In the genomic region with DNA sequence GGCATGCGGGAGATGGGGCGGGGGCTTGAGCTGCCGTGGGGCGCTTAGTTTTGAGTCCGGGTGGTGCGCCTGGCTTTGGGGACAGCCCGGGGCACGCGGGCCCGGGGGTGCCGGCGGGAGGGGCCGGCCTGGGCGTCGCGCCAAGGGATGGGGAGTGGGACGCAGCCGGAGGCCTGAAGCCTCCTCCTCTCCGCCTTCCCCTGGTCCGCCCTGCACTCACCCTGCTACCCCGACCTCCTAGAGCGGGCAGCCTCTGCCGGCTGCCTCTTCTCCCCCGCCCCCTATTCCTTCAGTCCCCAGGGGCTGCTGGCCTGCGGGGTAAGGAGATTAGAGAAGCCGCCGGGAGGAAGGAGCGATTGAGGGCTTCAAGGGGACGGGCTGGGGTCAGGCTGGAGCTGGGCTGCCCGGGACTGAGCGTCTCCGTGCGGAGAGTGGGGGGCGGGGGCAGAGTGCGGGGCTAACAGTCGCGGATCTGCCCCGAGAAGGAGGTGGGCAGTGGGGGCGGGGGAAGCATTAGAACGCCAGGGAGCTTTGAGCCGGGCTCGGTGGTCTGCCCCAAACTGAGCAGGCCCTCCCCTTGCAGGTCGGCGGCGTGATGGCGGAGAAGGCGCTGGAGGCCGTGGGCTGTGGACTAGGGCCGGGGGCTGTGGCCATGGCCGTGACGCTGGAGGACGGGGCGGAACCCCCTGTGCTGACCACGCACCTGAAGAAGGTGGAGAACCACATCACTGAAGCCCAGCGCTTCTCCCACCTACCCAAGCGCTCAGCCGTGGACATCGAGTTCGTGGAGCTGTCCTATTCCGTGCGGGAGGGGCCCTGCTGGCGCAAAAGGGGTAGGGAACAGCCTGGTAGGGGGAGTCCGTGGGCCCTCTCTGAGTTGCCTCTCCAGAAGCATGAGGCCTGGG, we compare ENCODE assay signal across 8 cellular contexts. TPM values are rescaled to one million over a fixed set of nuclear protein-coding genes. Genes with fewer than 3 reads are reported as not detected.
DNase-seq lines count a peak whose midpoint lies in the region; ATAC-seq, FAIRE-seq and TF ChIP-seq lines count a peak whose summit lies in the region.

No MANE protein-coding gene starts in this region.

- peak; percentile 40 for ATAC-seq in activated B cell treated with CpG ODN at 0.5 μM for 24 hours (ENCODE audit: low read depth)
- peak; percentile 39 for ATAC-seq in stimulated activated memory B cell treated with anti-CD40 and anti-IgM and Interleukin-4, amounts not matched to agents 10 μg/mL and 1 μg/mL and 100 μg/mL, for 72 hours

- POLR2A ChIA-PET in activated B cell treated with CpG ODN at 0.5 μM for 24 hours (lab: Charles Lee), result interaction anchor here (1.6 to 4.3 kb wide), 2 partner anchors 19 to 55 kb away, joined by 5 to 13 read pairs; a partner anchor contains a TSS

- TF ChIP-seq POLR2A in GM12892 (IDR thresholded peaks at IDR 0.05; ENCODE audit: low read depth, low read length), result no peak

- H3K4me3 ChIP-seq in iPS-11a (ENCODE audit: low read depth, low read length), result peak overlapping the region; percentile 53

- H3K27ac Mint-ChIP-seq in activated B cell treated with CpG ODN at 0.5 μM for 24 hours, result no peak overlapping the region
- no peak overlapping the region for H3K27ac Mint-ChIP-seq in stimulated activated memory B cell treated with anti-CD40 and anti-IgM and Interleukin-4, amounts not matched to agents 10 μg/mL and 1 μg/mL and 100 μg/mL, for 72 hours

- CTCF ChIA-PET in activated B cell treated with CpG ODN at 0.5 μM for 24 hours (lab: Charles Lee), result interaction anchor here (1.2 kb wide), 1 partner anchor 172 kb away, joined by 3 read pairs; no protein-coding TSS in a partner anchor

- no peaks in the 10 kb centered on the region for H3K9me3 Mint-ChIP-seq in activated B cell treated with CpG ODN at 0.5 μM for 24 hours
- no peaks in the 10 kb centered on the region for H3K9me3 Mint-ChIP-seq in stimulated activated memory B cell treated with anti-CD40 and anti-IgM and Interleukin-4, amounts not matched to agents 10 μg/mL and 1 μg/mL and 100 μg/mL, for 72 hours

- FAIRE-seq in GM12892 (lab: Jason Lieb, UNC), result no peak

- H3K4me3 Mint-ChIP-seq in activated B cell treated with CpG ODN at 0.5 μM for 24 hours, result peak overlapping the region; percentile 60
- H3K4me3 Mint-ChIP-seq in stimulated activated memory B cell treated with anti-CD40 and anti-IgM and Interleukin-4, amounts not matched to agents 10 μg/mL and 1 μg/mL and 100 μg/mL, for 72 hours, result peak overlapping the region; percentile 57

- peaks cover 57% of the 10 kb centered on the region for H3K27me3 Mint-ChIP-seq in activated B cell treated with CpG ODN at 0.5 μM for 24 hours
- H3K27me3 Mint-ChIP-seq in stimulated activated memory B cell treated with anti-CD40 and anti-IgM and Interleukin-4, amounts not matched to agents 10 μg/mL and 1 μg/mL and 100 μg/mL, for 72 hours, result peaks cover 92% of the 10 kb centered on the region

- no peaks in the 10 kb centered on the region for H3K36me3 Mint-ChIP-seq in activated B cell treated with CpG ODN at 0.5 μM for 24 hours (ENCODE audit: low read depth)
- H3K36me3 Mint-ChIP-seq in stimulated activated memory B cell treated with anti-CD40 and anti-IgM and Interleukin-4, amounts not matched to agents 10 μg/mL and 1 μg/mL and 100 μg/mL, for 72 hours, result no peaks in the 10 kb centered on the region

- DNase-seq in NCI-H345 (lab: John Stamatoyannopoulos, UW), result peak; percentile 23
- DNase-seq in NCI-H345 treated with DMSO at 0.1 percent for 48 hours (lab: John Stamatoyannopoulos, UW; ENCODE audit: unreplicated experiment), result no peak
- DNase-seq in activated B cell treated with CpG ODN at 0.5 μM for 24 hours, result no peak
- DNase-seq in GM12892 (ENCODE audit: insufficient read length), result no peak
- no peak for DNase-seq in NCI-H187 treated with DMSO at 0.1 percent for 48 hours (lab: John Stamatoyannopoulos, UW)
- no peak for DNase-seq in GM10266 (ENCODE audit: extremely low spot score)

- intact Hi-C loops in activated B cell treated with CpG ODN at 0.5 μM for 24 hours (cut with micrococcal nuclease), result loop anchor here (5.0 kb wide), 1 partner anchor 133 kb away; no protein-coding TSS in a partner anchor

- TF ChIP-seq CTCF in activated B cell treated with CpG ODN at 0.5 μM for 24 hours (IDR thresholded peaks at IDR 0.05) (no peak), GM10266 (IDR thresholded peaks at IDR 0.05; ENCODE audit: control insufficient read depth, insufficient read depth, low read depth, missing control alignments) (no peak)

- H3K4me1 Mint-ChIP-seq in activated B cell treated with CpG ODN at 0.5 μM for 24 hours, result peaks cover 12% of the 10 kb centered on the region
- peaks cover 21% of the 10 kb centered on the region for H3K4me1 Mint-ChIP-seq in stimulated activated memory B cell treated with anti-CD40 and anti-IgM and Interleukin-4, amounts not matched to agents 10 μg/mL and 1 μg/mL and 100 μg/mL, for 72 hours

RNA-seq across cellular contexts. Expression of a gene that starts 0.8 kb away (rescaled TPM):
- total RNA-seq in activated B cell treated with CpG ODN at 0.5 μM for 24 hours, result not detected in 2 replicates
- not detected for polyA plus RNA-seq in GM12892 (2012; ENCODE audit: missing spikeins)

RNA-seq across cellular contexts. Expression of a gene that starts 18.9 kb away (rescaled TPM):
- total RNA-seq in activated B cell treated with CpG ODN at 0.5 μM for 24 hours, result 9.8 TPM in 2 replicates
- 5.2 TPM for polyA plus RNA-seq in GM12892 (2012; ENCODE audit: missing spikeins)

RNA-seq across cellular contexts. Expression of a gene that starts 28.2 kb away (rescaled TPM):
- total RNA-seq in activated B cell treated with CpG ODN at 0.5 μM for 24 hours, result 47.8 and 62.6 TPM in 2 replicates
- polyA plus RNA-seq in GM12892 (2012; ENCODE audit: missing spikeins), result 19.3 TPM

RNA-seq across cellular contexts. Expression of a gene that starts 35.7 kb away (rescaled TPM):
- 0.13 and 0.27 TPM in 2 replicates for total RNA-seq in activated B cell treated with CpG ODN at 0.5 μM for 24 hours
- not detected for polyA plus RNA-seq in GM12892 (2012; ENCODE audit: missing spikeins)

RNA-seq across cellular contexts. Expression of a gene that starts 42.5 kb away (rescaled TPM):
- 6.5 and 6.7 TPM in 2 replicates for total RNA-seq in activated B cell treated with CpG ODN at 0.5 μM for 24 hours
- polyA plus RNA-seq in GM12892 (2012; ENCODE audit: missing spikeins), result 4.0 TPM
